Comparison of ENCODE assay signal across 1 cellular context in the genomic region with DNA sequence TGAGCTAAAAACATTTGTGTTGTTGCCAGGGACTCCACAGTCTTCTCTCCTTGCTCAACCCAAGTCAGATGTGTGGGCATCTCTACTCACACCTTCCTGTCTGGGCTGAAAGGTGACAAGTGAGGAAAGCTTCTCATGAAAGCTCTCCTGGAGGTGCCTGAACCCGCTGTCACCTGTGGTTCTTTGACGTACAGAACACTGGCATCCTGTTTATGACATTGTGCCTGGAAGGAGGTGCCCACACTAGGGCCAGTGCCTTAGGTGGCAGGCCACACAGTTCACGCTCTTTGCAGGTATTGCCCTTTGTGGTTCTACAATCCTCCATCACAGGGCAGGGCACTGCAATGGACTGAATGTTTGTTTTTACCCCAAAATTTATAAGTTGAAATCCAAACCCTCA.
TF ChIP-seq lines count a peak whose summit lies in the region.

No MANE protein-coding gene starts in this region.

TF ChIP-seq in GM23338, 12 proteins besides CTCF, POLR2A, EP300 and RAD21 (continued from another document):
- TF ChIP-seq, protein P1, sequence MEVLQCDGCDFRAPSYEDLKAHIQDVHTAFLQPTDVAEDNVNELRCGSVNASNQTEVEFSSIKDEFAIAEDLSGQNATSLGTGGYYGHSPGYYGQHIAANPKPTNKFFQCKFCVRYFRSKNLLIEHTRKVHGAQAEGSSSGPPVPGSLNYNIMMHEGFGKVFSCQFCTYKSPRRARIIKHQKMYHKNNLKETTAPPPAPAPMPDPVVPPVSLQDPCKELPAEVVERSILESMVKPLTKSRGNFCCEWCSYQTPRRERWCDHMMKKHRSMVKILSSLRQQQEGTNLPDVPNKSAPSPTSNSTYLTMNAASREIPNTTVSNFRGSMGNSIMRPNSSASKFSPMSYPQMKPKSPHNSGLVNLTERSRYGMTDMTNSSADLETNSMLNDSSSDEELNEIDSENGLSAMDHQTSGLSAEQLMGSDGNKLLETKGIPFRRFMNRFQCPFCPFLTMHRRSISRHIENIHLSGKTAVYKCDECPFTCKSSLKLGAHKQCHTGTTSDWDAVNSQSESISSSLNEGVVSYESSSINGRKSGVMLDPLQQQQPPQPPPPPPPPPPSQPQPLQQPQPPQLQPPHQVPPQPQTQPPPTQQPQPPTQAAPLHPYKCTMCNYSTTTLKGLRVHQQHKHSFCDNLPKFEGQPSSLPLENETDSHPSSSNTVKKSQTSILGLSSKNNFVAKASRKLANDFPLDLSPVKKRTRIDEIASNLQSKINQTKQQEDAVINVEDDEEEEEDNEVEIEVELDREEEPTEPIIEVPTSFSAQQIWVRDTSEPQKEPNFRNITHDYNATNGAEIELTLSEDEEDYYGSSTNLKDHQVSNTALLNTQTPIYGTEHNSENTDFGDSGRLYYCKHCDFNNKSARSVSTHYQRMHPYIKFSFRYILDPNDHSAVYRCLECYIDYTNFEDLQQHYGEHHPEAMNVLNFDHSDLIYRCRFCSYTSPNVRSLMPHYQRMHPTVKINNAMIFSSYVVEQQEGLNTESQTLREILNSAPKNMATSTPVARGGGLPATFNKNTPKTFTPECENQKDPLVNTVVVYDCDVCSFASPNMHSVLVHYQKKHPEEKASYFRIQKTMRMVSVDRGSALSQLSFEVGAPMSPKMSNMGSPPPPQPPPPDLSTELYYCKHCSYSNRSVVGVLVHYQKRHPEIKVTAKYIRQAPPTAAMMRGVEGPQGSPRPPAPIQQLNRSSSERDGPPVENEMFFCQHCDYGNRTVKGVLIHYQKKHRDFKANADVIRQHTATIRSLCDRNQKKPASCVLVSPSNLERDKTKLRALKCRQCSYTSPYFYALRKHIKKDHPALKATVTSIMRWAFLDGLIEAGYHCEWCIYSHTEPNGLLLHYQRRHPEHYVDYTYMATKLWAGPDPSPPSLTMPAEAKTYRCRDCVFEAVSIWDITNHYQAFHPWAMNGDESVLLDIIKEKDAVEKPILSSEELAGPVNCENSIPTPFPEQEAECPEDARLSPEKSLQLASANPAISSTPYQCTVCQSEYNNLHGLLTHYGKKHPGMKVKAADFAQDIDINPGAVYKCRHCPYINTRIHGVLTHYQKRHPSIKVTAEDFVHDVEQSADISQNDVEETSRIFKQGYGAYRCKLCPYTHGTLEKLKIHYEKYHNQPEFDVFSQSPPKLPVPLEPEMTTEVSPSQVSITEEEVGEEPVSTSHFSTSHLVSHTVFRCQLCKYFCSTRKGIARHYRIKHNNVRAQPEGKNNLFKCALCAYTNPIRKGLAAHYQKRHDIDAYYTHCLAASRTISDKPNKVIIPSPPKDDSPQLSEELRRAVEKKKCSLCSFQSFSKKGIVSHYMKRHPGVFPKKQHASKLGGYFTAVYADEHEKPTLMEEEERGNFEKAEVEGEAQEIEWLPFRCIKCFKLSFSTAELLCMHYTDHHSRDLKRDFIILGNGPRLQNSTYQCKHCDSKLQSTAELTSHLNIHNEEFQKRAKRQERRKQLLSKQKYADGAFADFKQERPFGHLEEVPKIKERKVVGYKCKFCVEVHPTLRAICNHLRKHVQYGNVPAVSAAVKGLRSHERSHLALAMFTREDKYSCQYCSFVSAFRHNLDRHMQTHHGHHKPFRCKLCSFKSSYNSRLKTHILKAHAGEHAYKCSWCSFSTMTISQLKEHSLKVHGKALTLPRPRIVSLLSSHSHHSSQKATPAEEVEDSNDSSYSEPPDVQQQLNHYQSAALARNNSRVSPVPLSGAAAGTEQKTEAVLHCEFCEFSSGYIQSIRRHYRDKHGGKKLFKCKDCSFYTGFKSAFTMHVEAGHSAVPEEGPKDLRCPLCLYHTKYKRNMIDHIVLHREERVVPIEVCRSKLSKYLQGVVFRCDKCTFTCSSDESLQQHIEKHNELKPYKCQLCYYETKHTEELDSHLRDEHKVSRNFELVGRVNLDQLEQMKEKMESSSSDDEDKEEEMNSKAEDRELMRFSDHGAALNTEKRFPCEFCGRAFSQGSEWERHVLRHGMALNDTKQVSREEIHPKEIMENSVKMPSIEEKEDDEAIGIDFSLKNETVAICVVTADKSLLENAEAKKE (CRISPR knock-in tag; IDR thresholded peaks at IDR 0.05): no peak
- TF ChIP-seq JUNB (IDR thresholded peaks at IDR 0.05; ENCODE audit: unreplicated experiment): no peak
